In the genomic region with DNA sequence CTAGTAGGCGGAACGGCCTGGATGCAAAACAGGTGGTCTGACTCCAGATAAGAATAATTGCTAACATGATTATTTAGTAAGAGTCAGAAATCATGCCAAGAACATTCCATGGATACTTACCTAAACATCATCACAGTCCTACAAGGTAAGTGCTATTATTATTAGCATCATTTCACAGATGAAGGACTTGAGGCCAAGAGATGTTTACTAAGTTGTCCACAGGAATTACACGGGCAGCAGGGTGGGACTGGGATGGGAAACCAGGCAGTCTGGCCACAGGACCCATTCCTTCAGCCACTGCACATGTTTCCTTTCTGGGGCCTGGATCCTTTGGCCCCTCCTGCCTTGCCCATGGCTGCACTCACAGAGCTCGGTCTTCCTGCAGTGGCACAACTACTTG, we compare ENCODE assay signal across 21 cellular contexts. TPM values are rescaled to one million over a fixed set of nuclear protein-coding genes. Genes with fewer than 3 reads are reported as not detected.
DNase-seq lines count a peak whose midpoint lies in the region; ATAC-seq and TF ChIP-seq lines count a peak whose summit lies in the region.
"Had no signal": no experiment of that assay in that cellular context is flagged by ENCODE, and none has a peak within 500 bp of the region (broad histone marks: within the 10 kb centered on the region; RNA-seq: fewer than 3 reads in every experiment).

No MANE protein-coding gene starts in this region.

- H3K4ac ChIP-seq in mesendoderm (ENCODE audit: low read depth, low read length) = no peak overlapping the region

- H3K4me3 ChIP-seq in cardiac fibroblast (replicated peaks in 1 of 2; ENCODE audit: low read depth in 2 of 2, low read length in 2 of 2) = no peak overlapping the region
- no peak overlapping the region for H3K4me3 ChIP-seq in mesendoderm (ENCODE audit: low read length)
- H3K4me3 ChIP-seq: BLaER1 treated with 17β-estradiol and CSF1 and Interleukin-3, amounts not matched to agents 10 nM and 100 nM; GM12878; GM23248; HAP-1 had no signal

- no peak overlapping the region for H2AK5ac ChIP-seq in mesendoderm (ENCODE audit: low read length)

- H3K18ac ChIP-seq in mesendoderm (ENCODE audit: low read length) = no peak overlapping the region

- peaks cover 0 to 7% (median 4%) of the 10 kb centered on the region in 7 donors for H3K9me3 Mint-ChIP-seq in CD14-positive monocyte
- H3K9me3 Mint-ChIP-seq: CD8-positive, alpha-beta memory T cell had no signal

- H3K79me1 ChIP-seq in mesendoderm (ENCODE audit: low read length) = no peaks in the 10 kb centered on the region

- no peak overlapping the region for H3K56ac ChIP-seq in mesendoderm (ENCODE audit: low read length)

- H2BK120ac ChIP-seq in mesendoderm (ENCODE audit: low read depth, low read length) = no peak overlapping the region

- H2BK5ac ChIP-seq in mesendoderm (ENCODE audit: low read length) = no peak overlapping the region

- no peak overlapping the region for H3K23ac ChIP-seq in mesendoderm (ENCODE audit: low read length)

- no peaks in the 10 kb centered on the region for H3K79me2 ChIP-seq in mesendoderm (ENCODE audit: control insufficient read depth, insufficient read depth, low read length)

- DNase-seq in cardiac fibroblast (ENCODE audit: low read depth in 2 of 2) (peak; percentile 7 to 43), left ventricle myocardium superior (no peak), sciatic nerve (ENCODE audit: low spot score) (no peak), CD14-positive monocyte (ENCODE audit: low spot score) (no peak), medulla oblongata (ENCODE audit: extremely low spot score) (no peak), mesendoderm (no peak)
- no peak for DNase-seq in stimulated activated naive CD4-positive, alpha-beta T cell treated with Interleukin-2 at 50 U/mL for 16 hours (lab: John Stamatoyannopoulos, UW)
- DNase-seq: CD8-positive, alpha-beta memory T cell; DMS53; EL; GM23248; MM.1S; NCI-H1092 treated with DMSO at 0.1 percent for 48 hours; NCI-H2081; NCI-H2171 treated with DMSO at 0.1 percent for 48 hours; NK-92 treated with Interleukin-12 subunit alpha and Interleukin-12 subunit beta, amount 100 ng/mL, for 24 hours; SHP77 had no signal

- no peaks in the 10 kb centered on the region for H3K27me3 ChIP-seq in mesendoderm (ENCODE audit: insufficient read depth, low read length, poor library complexity)
- H3K27me3 ChIP-seq: BLaER1 treated with 17β-estradiol and CSF1 and Interleukin-3, amounts not matched to agents 10 nM and 100 nM had no signal

- no peak overlapping the region for H3K27ac Mint-ChIP-seq in CD14-positive monocyte

- H3K4me1 ChIP-seq in mesendoderm (ENCODE audit: control insufficient read depth, low read depth, low read length) = no peaks in the 10 kb centered on the region
- H3K4me1 ChIP-seq: HAP-1 had no signal

- H3K4me1 Mint-ChIP-seq in CD14-positive monocyte = peaks cover 11% of the 10 kb centered on the region
- H3K4me1 Mint-ChIP-seq: CD8-positive, alpha-beta memory T cell had no signal

- WGBS in mesendoderm (ENCODE audit: extremely low coverage, insufficient coverage, low lambda C conversion rate) = no CpG with 5 or more reads among the region's 4 CpGs

- H3K4me3 Mint-ChIP-seq in CD14-positive monocyte = no peak overlapping the region
- H3K4me3 Mint-ChIP-seq: CD8-positive, alpha-beta memory T cell had no signal

- H3K27me3 Mint-ChIP-seq in CD14-positive monocyte (ENCODE audit: low read depth in 3 of 3) = peaks cover 4 to 6% (median 4%) of the 10 kb centered on the region in 3 donors
- H3K27me3 Mint-ChIP-seq: CD8-positive, alpha-beta memory T cell had no signal

- no peak overlapping the region for H2BK15ac ChIP-seq in mesendoderm (replicated peaks; ENCODE audit: low read depth)

- no peak overlapping the region for H3K4me2 ChIP-seq in mesendoderm (ENCODE audit: low read length)
- H3K4me2 ChIP-seq: BLaER1 treated with 17β-estradiol and CSF1 and Interleukin-3, amounts not matched to agents 10 nM and 100 nM had no signal

- no peak overlapping the region for H4K8ac ChIP-seq in mesendoderm (ENCODE audit: low read depth, low read length)

- ATAC-seq in SK-N-SH treated with all-trans-retinoic acid at 6 μM for 48 hours = no peak
- peak; percentile 53 for ATAC-seq in left ventricle myocardium superior
- peak; percentile 13 for ATAC-seq in sciatic nerve
- ATAC-seq: GM12878 had no signal

- H4K5ac ChIP-seq in mesendoderm (ENCODE audit: low read length) = no peak overlapping the region

- peaks cover 3% of the 10 kb centered on the region in 2 donors for H3K36me3 Mint-ChIP-seq in CD14-positive monocyte

- H3K27ac ChIP-seq in mesendoderm (ENCODE audit: low read depth, low read length) = no peak overlapping the region
- H3K27ac ChIP-seq: BLaER1 treated with 17β-estradiol and CSF1 and Interleukin-3, amounts not matched to agents 10 nM and 100 nM; GM23248 had no signal

- intact Hi-C loops in left ventricle myocardium superior (cut with micrococcal nuclease) (no loop called here), sciatic nerve (cut with DNase I) (no loop called here), CD14-positive monocyte (cut with micrococcal nuclease) (no loop called here)

- no peak overlapping the region for H3K9ac ChIP-seq in mesendoderm (ENCODE audit: low read length)
- H3K9ac ChIP-seq: BLaER1 treated with 17β-estradiol and CSF1 and Interleukin-3, amounts not matched to agents 10 nM and 100 nM; GM23248 had no signal

- no peaks in the 10 kb centered on the region for H3K36me3 ChIP-seq in mesendoderm (ENCODE audit: control insufficient read depth, insufficient read depth, low read length)
- H3K36me3 ChIP-seq: HAP-1 had no signal

- no peak for TF ChIP-seq CTCF in cardiac fibroblast (IDR thresholded peaks at IDR 0.05; ENCODE audit: low read depth, low read length)
- no peak for TF ChIP-seq CTCF in CD14-positive monocyte (IDR thresholded peaks at IDR 0.05)

TF ChIP-seq in SK-N-SH treated with all-trans-retinoic acid at 6 μM for 48 hours, 23 proteins besides CTCF, POLR2A, EP300 and RAD21:
- no peak for TF ChIP-seq ZFP30 (CRISPR knock-in tag; IDR thresholded peaks at IDR 0.05)
- no peak for TF ChIP-seq ZFP3 (CRISPR knock-in tag; IDR thresholded peaks at IDR 0.05)
- TF ChIP-seq ISL1 (CRISPR knock-in tag; IDR thresholded peaks at IDR 0.05) = 0 out of 2 replicates have a peak, but pooled peaks have one; percentile 27
- TF ChIP-seq ZNF8 (CRISPR knock-in tag; IDR thresholded peaks at IDR 0.05) = no peak

RNA-seq across cellular contexts. Expression of gene ANAPC4, which starts 48.3 kb away (rescaled TPM):
- total RNA-seq in left ventricle myocardium superior (11.4 TPM), sciatic nerve (41.7 TPM)
- polyA plus RNA-seq in CD14-positive monocyte = 10 to 100 TPM; 12.7 to 15.1 TPM
- polyA plus RNA-seq in mesendoderm (2013, experiment 1 of 2) = 26.0 TPM
- 24.2 TPM for polyA plus RNA-seq in mesendoderm (2013, experiment 2 of 2)

Comparison
In these comparisons a context has a peak if more than half of its experiments do, and no peak if none do; other contexts are left out.
1. DNase-seq: peak in cardiac fibroblast (2 of 2); none in left ventricle myocardium superior (single experiment), sciatic nerve (single experiment), stimulated activated naive CD4-positive, alpha-beta T cell treated with Interleukin-2 at 50 U/mL for 16 hours (single experiment), CD14-positive monocyte (single experiment), medulla oblongata (single experiment) and mesendoderm (single experiment).